8 cellular contexts compared by ENCODE assay signal in the genomic region with DNA sequence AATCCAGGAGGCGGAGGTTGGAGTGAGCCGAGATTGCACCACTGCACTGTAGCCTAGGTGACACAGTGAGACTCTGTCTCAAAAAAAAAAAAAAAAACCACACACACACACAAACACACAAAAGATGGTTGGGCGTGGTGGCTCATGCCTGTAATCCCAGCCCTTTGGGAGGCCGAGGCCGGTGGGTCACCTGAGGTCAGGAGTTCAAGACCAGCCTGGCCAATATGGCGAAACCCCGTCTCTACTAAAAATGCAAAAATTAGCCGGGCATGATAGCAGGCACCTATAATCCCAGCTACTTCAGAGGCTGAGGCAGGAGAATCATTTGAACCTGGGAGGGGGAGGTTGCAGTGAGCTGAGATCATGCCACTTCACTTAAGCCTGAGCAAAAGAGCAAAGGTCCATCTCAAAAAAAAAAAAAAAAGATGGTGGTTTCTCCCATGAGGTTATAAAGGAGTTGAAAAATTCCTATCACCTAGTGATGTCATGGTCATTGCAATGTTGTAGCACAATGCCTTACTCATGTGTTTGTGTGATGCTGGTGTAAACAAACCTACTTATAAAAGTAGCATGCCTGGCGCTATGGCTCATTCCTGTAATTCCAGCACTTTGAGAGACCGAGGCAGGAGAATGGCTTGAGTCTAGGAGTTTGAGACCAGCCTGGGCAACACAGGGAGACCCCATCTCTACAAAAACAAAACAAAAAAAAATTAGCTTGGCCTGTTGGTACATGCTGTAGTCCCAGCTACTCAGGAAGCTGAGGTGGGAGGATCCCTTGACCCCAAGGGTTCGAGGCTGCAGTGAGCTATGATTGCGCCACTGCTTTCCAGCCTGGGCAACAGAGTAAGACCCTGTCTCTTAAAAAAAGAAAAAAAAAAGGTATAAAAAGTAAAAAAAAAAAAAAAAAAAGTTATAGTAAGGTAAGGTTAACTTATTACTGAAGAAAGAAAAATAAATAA. TPM values are rescaled to one million over a fixed set of nuclear protein-coding genes. Genes with fewer than 3 reads are reported as not detected.
A peak's percentile ranks its signal among the peaks of the same experiment; 100 is the strongest.
DNase-seq lines count a peak whose midpoint lies in the region; ATAC-seq, FAIRE-seq and TF ChIP-seq lines count a peak whose summit lies in the region.
"Not testable (repeated sequence)": the region's sequence is repeated elsewhere in the genome, so short reads cannot be mapped to it uniquely, and the experiment has no call there.

No MANE protein-coding gene starts in this region.

- FAIRE-seq in A549 (lab: Jason Lieb, UNC); small intestine (lab: Jason Lieb, UNC): not testable (repeated sequence)
- peak; percentile 59 for FAIRE-seq in HepG2 (lab: Jason Lieb, UNC)

- not testable (repeated sequence) for H3K79me2 ChIP-seq in mammary epithelial cell (ENCODE audit: insufficient read depth, low read length); HepG2 (ENCODE audit: insufficient read depth, low read length)

- H3K9me3 ChIP-seq in A549; mammary epithelial cell (replicated peaks; ENCODE audit: insufficient read depth, low read length); HepG2 (ENCODE audit: low read length); small intestine (ENCODE audit: control insufficient read depth, low read depth): not testable (repeated sequence)

- BruUV-seq in mammary epithelial cell (replicated peaks; lab: Mats Ljungman, UMichigan); HepG2 (replicated peaks; lab: Mats Ljungman, UMichigan): not testable (repeated sequence)

- not testable (repeated sequence) for H4K20me1 ChIP-seq in mammary epithelial cell (ENCODE audit: insufficient read depth, low read length); HepG2 (ENCODE audit: insufficient read depth, low read length)

- peak overlapping the region; percentile 19 to 70; a peak in 5 of 6 replicates for H3K27ac ChIP-seq in A549
- not testable (repeated sequence) for H3K27ac ChIP-seq in mammary epithelial cell (ENCODE audit: insufficient read depth, low read depth, low read length); HepG2 (ENCODE audit: extremely low read length, insufficient read depth, low read length); small intestine (ENCODE audit: low read depth in 1 of 2, low read length in 1 of 2)

- not testable (repeated sequence) for TF ChIP-seq EP300 in A549 (IDR thresholded peaks at IDR 0.05)
- 0 out of 4 replicates have a peak, but pooled peaks of 1 of the 2 experiments have one; percentile 15 for TF ChIP-seq EP300 in HepG2 (IDR thresholded peaks at IDR 0.05; ENCODE audit: low read depth in 2 of 2, low read length in 2 of 2)
- TF ChIP-seq EP300 in HepG2 (CRISPR knock-in tag; IDR thresholded peaks at IDR 0.05; ENCODE audit: borderline replicate concordance), result 0 out of 2 replicates have a peak, but pooled peaks have one; percentile 15

- in situ Hi-C loops in mammary epithelial cell (cut with MboI; ENCODE audit: low sequenced_read_pairs in 2 of 2); HepG2 (cut with HindIII; ENCODE audit: extremely low pct_ligation_motif_present, low pct_unique_long_range_greater_than_20kb): not testable (repeated sequence)

- intact Hi-C loops in mammary epithelial cell (cut with micrococcal nuclease); HepG2 (cut with micrococcal nuclease; ENCODE audit: unreplicated experiment): not testable (repeated sequence)

- not testable (repeated sequence) for TF ChIP-seq POLR2A in A549 (IDR thresholded peaks at IDR 0.05; ENCODE audit: low read length); HepG2 (IDR thresholded peaks at IDR 0.05; ENCODE audit: insufficient read depth in 1 of 2, low read depth in 2 of 2, low read length in 2 of 2)

- ATAC-seq in A549 (peak; percentile 73 to 81; a peak in 5 of 6 replicates), esophagus mucosa (peak; percentile 38), HepG2 (peak; percentile 30)

- CTCF ChIA-PET in A549 (lab: Yijun Ruan, JAX), result interaction anchor here (0.6 to 1.3 kb wide), 3 partner anchors 20 to 152 kb away, joined by 3 to 5 read pairs (median 3); no protein-coding TSS in a partner anchor
- CTCF ChIA-PET in mammary epithelial cell (lab: Charles Lee; ENCODE audit: low non-redundant PET), result not testable (repeated sequence)
- CTCF ChIA-PET in HepG2 (lab: Yijun Ruan, JAX; ENCODE audit: low intra/inter-chr PET ratio, low total read pairs), result interaction anchor here (0.7 kb wide), 1 partner anchor 22 kb away, joined by 3 read pairs; no protein-coding TSS in a partner anchor

- not testable (repeated sequence) for H3K36me3 ChIP-seq in mammary epithelial cell (ENCODE audit: insufficient read depth, low read length); HepG2 (replicated peaks in 1 of 2; ENCODE audit: control insufficient read depth in 1 of 2, insufficient read depth in 2 of 2, low read length in 2 of 2); small intestine (ENCODE audit: control insufficient read depth in 2 of 2, insufficient read depth in 2 of 2, low read length in 2 of 2)

- H3K9ac ChIP-seq in mammary epithelial cell (ENCODE audit: insufficient read depth, low read length); HepG2 (ENCODE audit: insufficient read depth, low read depth, low read length): not testable (repeated sequence)

- dilution Hi-C loops in mammary epithelial cell (cut with HindIII; ENCODE audit: low sequenced_read_pairs), result not testable (repeated sequence)

- DNase-seq in A549 (ENCODE audit: low read depth in 1 of 2, low spot score in 1 of 2), result peak in 1 of 2 experiments; percentile 89
- DNase-seq in ELR (ENCODE audit: low read depth), result peak; percentile 94
- DNase-seq in M059J (ENCODE audit: low read depth), result peak; percentile 98
- DNase-seq in T1000 (lab: John Stamatoyannopoulos, UW), result peak; percentile 18
- DNase-seq in mammary epithelial cell, result peak; percentile 35
- DNase-seq in HepG2 (ENCODE audit: low spot score), result peak; percentile 81
- DNase-seq in small intestine, result peak; percentile 58

- H3K4me1 ChIP-seq in A549 (peaks cover 30% of the 10 kb centered on the region), mammary epithelial cell (ENCODE audit: insufficient read depth, low read length) (peaks cover 11% of the 10 kb centered on the region), HepG2 (ENCODE audit: insufficient read depth, low read length) (peaks cover 71% of the 10 kb centered on the region)
- not testable (repeated sequence) for H3K4me1 ChIP-seq in small intestine (ENCODE audit: control insufficient read depth in 2 of 2, insufficient read depth in 1 of 2, low read depth in 1 of 2, low read length in 1 of 2)

- peak overlapping the region; percentile 13 for H3K4me2 ChIP-seq in A549
- H3K4me2 ChIP-seq in mammary epithelial cell (ENCODE audit: insufficient read depth, low read depth, low read length), result not testable (repeated sequence)
- H3K4me2 ChIP-seq in HepG2 (ENCODE audit: low read depth, low read length), result peak overlapping the region; percentile 14; the same call in 1 of the 2 replicates

- H3K27me3 ChIP-seq in mammary epithelial cell (ENCODE audit: insufficient read depth, low read length); HepG2 (ENCODE audit: control insufficient read depth in 1 of 2, insufficient read depth in 2 of 2, low read length in 2 of 2); small intestine (ENCODE audit: control insufficient read depth in 2 of 2, insufficient read depth in 2 of 2, low read length in 2 of 2): not testable (repeated sequence)

- not testable (repeated sequence) for TF ChIP-seq RAD21 in A549 (conservative IDR thresholded peaks at IDR 0.05 in 1 of 2, IDR thresholded peaks at IDR 0.05 in 1 of 2); HepG2 (CRISPR knock-in tag; IDR thresholded peaks at IDR 0.05)

- H2AFZ ChIP-seq in mammary epithelial cell (ENCODE audit: low read depth, low read length); HepG2 (ENCODE audit: low read length): not testable (repeated sequence)

- H3K4me3 ChIP-seq in A549; mammary epithelial cell (replicated peaks in 1 of 3; ENCODE audit: insufficient read depth in 1 of 3, low read depth in 2 of 3, low read length in 3 of 3); HepG2 (replicated peaks in 1 of 3; ENCODE audit: insufficient read depth in 1 of 3, low read depth in 2 of 3, low read length in 3 of 3); small intestine (ENCODE audit: low read depth in 1 of 2, low read length in 2 of 2): not testable (repeated sequence)

- WGBS in A549 (ENCODE audit: missing lambda C conversion rate), result 56% methylated on average over 12 of the region's 12 CpGs
- 91% methylated on average over 9 of the region's 12 CpGs for WGBS in mammary epithelial cell (ENCODE audit: low coverage, missing lambda C conversion rate)
- WGBS in HepG2 (ENCODE audit: low lambda C conversion rate), result 26% methylated on average over 12 of the region's 12 CpGs
- WGBS in small intestine, 3 donors, result 78 to 89% (median 80%) methylated on average over 12 of the region's 12 CpGs

- POLR2A ChIA-PET in A549 (lab: Yijun Ruan, JAX), result not testable (repeated sequence)
- POLR2A ChIA-PET in HepG2 (lab: Yijun Ruan, JAX), result interaction anchor here (0.7 to 1.4 kb wide), 3 partner anchors 21 to 36 kb away, joined by 3 to 6 read pairs (median 3); no protein-coding TSS in a partner anchor

- TF ChIP-seq CTCF in A549 (IDR thresholded peaks at IDR 0.05); mammary epithelial cell (conservative IDR thresholded peaks at IDR 0.05 in 1 of 2, IDR thresholded peaks at IDR 0.05 in 1 of 2; ENCODE audit: extremely low read depth in 1 of 2, insufficient read depth in 1 of 2, low read depth in 1 of 2, low read length in 2 of 2); HepG2 (CRISPR knock-in tag; IDR thresholded peaks at IDR 0.05): not testable (repeated sequence)

RNA-seq across cellular contexts. Expression of a gene that starts 21.5 kb away (rescaled TPM):
- polyA plus RNA-seq in A549 (2011; rRNA removed), result 339 and 652 TPM in 2 replicates
- polyA plus RNA-seq in A549 (2012; cell fraction: cytosol; rRNA removed), result 383 and 445 TPM in 2 replicates
- polyA plus RNA-seq in A549 (2012; cell fraction: nucleus; rRNA removed), result 207 and 251 TPM in 2 replicates
- polyA plus RNA-seq in A549 (2017; fragmentation: RNase III; extraction: RNeasy Plus Mini Kit Qiagen cat#74134 plus additional on column Dnase treatment), result 582 to 629 TPM (median 605 TPM) in 3 replicates
- polyA minus RNA-seq in A549 (2011; rRNA and poly(A)+ RNA removed), result 152 and 175 TPM in 2 replicates
- total RNA-seq in M059J (2014; rRNA removed; shearing (Covaris generic)), result 348 and 518 TPM in 2 replicates
- 100 to 1,000 TPM; 167 to 323 TPM for total RNA-seq in mammary epithelial cell
- 394 TPM for polyA plus RNA-seq in mammary epithelial cell
- 185 TPM for polyA minus RNA-seq in mammary epithelial cell
- 216 TPM for total RNA-seq in esophagus mucosa
- total RNA-seq in HepG2 (2016; rRNA removed; fragmentation: Illumina TruSeq; extraction: Trizol), result 684 and 1,115 TPM in 2 replicates
- 87.6 and 93.5 TPM in 2 replicates for total RNA-seq in HepG2 (2016; cell fraction: cytosol; rRNA removed; fragmentation: Illumina TruSeq; extraction: Trizol; ENCODE audit: low read depth)
- 702 and 1,085 TPM in 2 replicates for total RNA-seq in HepG2 (2016; cell fraction: insoluble cytoplasmic fraction; rRNA removed; fragmentation: Illumina TruSeq; extraction: Trizol)
- total RNA-seq in HepG2 (2016; cell fraction: membrane; rRNA removed; fragmentation: Illumina TruSeq; extraction: Trizol), result 160 and 205 TPM in 2 replicates
- total RNA-seq in HepG2 (2016; cell fraction: nucleus; rRNA removed; fragmentation: Illumina TruSeq; extraction: Trizol), result 332 and 341 TPM in 2 replicates
- 149 and 206 TPM in 2 replicates for polyA plus RNA-seq in HepG2 (2011; rRNA removed)
- 204 and 209 TPM in 2 replicates for polyA plus RNA-seq in HepG2 (2011; cell fraction: cytosol; rRNA removed)
- 336 and 345 TPM in 2 replicates for polyA plus RNA-seq in HepG2 (2011; cell fraction: nucleus; rRNA removed)
- polyA plus RNA-seq in HepG2 (2012), result 161 and 268 TPM in 2 replicates
- polyA plus RNA-seq in HepG2 (2016; cell fraction: cytosol; fragmentation: Illumina TruSeq; extraction: Trizol; ENCODE audit: low read depth), result 90.1 and 97.9 TPM in 2 replicates
- 1,067 and 1,144 TPM in 2 replicates for polyA plus RNA-seq in HepG2 (2016; cell fraction: insoluble cytoplasmic fraction; fragmentation: Illumina TruSeq; extraction: Trizol; ENCODE audit: low read depth)
- polyA plus RNA-seq in HepG2 (2016; cell fraction: membrane; fragmentation: Illumina TruSeq; extraction: Trizol; ENCODE audit: low read depth), result 123 and 146 TPM in 2 replicates
- polyA plus RNA-seq in HepG2 (2016; cell fraction: nucleus; fragmentation: Illumina TruSeq; extraction: Trizol; ENCODE audit: insufficient read depth, low read depth), result 510 and 537 TPM in 2 replicates
- polyA minus RNA-seq in HepG2 (2011; rRNA and poly(A)+ RNA removed; ENCODE audit: low replicate concordance), result 214 and 251 TPM in 2 replicates
- polyA minus RNA-seq in HepG2 (2011; cell fraction: cytosol; rRNA and poly(A)+ RNA removed), result 55.8 and 58.4 TPM in 2 replicates
- 453 and 553 TPM in 2 replicates for polyA minus RNA-seq in HepG2 (2011; cell fraction: nucleus; rRNA and poly(A)+ RNA removed)
- 100 to 1,000 TPM; 115 to 311 (median 126) TPM for polyA plus RNA-seq in small intestine

RNA-seq across cellular contexts. Expression of a gene that starts 25.4 kb away (rescaled TPM):
- polyA plus RNA-seq in A549 (2011; rRNA removed) (30.0 and 30.7 TPM in 2 replicates), A549 (2017; fragmentation: RNase III; extraction: RNeasy Plus Mini Kit Qiagen cat#74134 plus additional on column Dnase treatment) (30.9 to 31.6 TPM (median 31.0 TPM) in 3 replicates), mammary epithelial cell (13.1 TPM), HepG2 (2011; rRNA removed) (10.3 and 10.7 TPM in 2 replicates), small intestine (10 to 100 TPM; 27.6 to 52.1 (median 34.0) TPM)
- 7.9 and 10.0 TPM in 2 replicates for polyA plus RNA-seq in A549 (2012; cell fraction: cytosol; rRNA removed)
- polyA plus RNA-seq in A549 (2012; cell fraction: nucleus; rRNA removed), result 11.2 and 17.9 TPM in 2 replicates
- 9.8 and 11.4 TPM in 2 replicates for polyA minus RNA-seq in A549 (2011; rRNA and poly(A)+ RNA removed)
- total RNA-seq in M059J (2014; rRNA removed; shearing (Covaris generic)), result 52.8 and 67.6 TPM in 2 replicates
- total RNA-seq in mammary epithelial cell (10 to 100 TPM; 23.2 to 29.0 TPM), esophagus mucosa (26.1 TPM), HepG2 (2016; rRNA removed; fragmentation: Illumina TruSeq; extraction: Trizol) (20.7 and 25.5 TPM in 2 replicates)
- polyA minus RNA-seq in mammary epithelial cell, result 13.4 TPM
- 3.6 and 4.8 TPM in 2 replicates for total RNA-seq in HepG2 (2016; cell fraction: cytosol; rRNA removed; fragmentation: Illumina TruSeq; extraction: Trizol; ENCODE audit: low read depth)
- total RNA-seq in HepG2 (2016; cell fraction: insoluble cytoplasmic fraction; rRNA removed; fragmentation: Illumina TruSeq; extraction: Trizol), result 20.5 and 24.3 TPM in 2 replicates
- total RNA-seq in HepG2 (2016; cell fraction: membrane; rRNA removed; fragmentation: Illumina TruSeq; extraction: Trizol), result 8.8 and 9.2 TPM in 2 replicates
- total RNA-seq in HepG2 (2016; cell fraction: nucleus; rRNA removed; fragmentation: Illumina TruSeq; extraction: Trizol), result 16.9 and 18.3 TPM in 2 replicates
- 5.2 and 7.9 TPM in 2 replicates for polyA plus RNA-seq in HepG2 (2011; cell fraction: cytosol; rRNA removed)
- polyA plus RNA-seq in HepG2 (2011; cell fraction: nucleus; rRNA removed), result 17.4 and 18.6 TPM in 2 replicates
- 14.4 and 14.8 TPM in 2 replicates for polyA plus RNA-seq in HepG2 (2012)
- 1.2 and 1.3 TPM in 2 replicates for polyA plus RNA-seq in HepG2 (2016; cell fraction: cytosol; fragmentation: Illumina TruSeq; extraction: Trizol; ENCODE audit: low read depth)
- 21.9 and 22.8 TPM in 2 replicates for polyA plus RNA-seq in HepG2 (2016; cell fraction: insoluble cytoplasmic fraction; fragmentation: Illumina TruSeq; extraction: Trizol; ENCODE audit: low read depth)
- 4.0 and 4.3 TPM in 2 replicates for polyA plus RNA-seq in HepG2 (2016; cell fraction: membrane; fragmentation: Illumina TruSeq; extraction: Trizol; ENCODE audit: low read depth)
- polyA plus RNA-seq in HepG2 (2016; cell fraction: nucleus; fragmentation: Illumina TruSeq; extraction: Trizol; ENCODE audit: insufficient read depth, low read depth), result 34.7 and 34.8 TPM in 2 replicates
- 3.9 and 12.3 TPM in 2 replicates for polyA minus RNA-seq in HepG2 (2011; rRNA and poly(A)+ RNA removed; ENCODE audit: low replicate concordance)
- polyA minus RNA-seq in HepG2 (2011; cell fraction: cytosol; rRNA and poly(A)+ RNA removed), result 5.2 and 7.1 TPM in 2 replicates
- 11.6 and 14.5 TPM in 2 replicates for polyA minus RNA-seq in HepG2 (2011; cell fraction: nucleus; rRNA and poly(A)+ RNA removed)
